In the genomic region with DNA sequence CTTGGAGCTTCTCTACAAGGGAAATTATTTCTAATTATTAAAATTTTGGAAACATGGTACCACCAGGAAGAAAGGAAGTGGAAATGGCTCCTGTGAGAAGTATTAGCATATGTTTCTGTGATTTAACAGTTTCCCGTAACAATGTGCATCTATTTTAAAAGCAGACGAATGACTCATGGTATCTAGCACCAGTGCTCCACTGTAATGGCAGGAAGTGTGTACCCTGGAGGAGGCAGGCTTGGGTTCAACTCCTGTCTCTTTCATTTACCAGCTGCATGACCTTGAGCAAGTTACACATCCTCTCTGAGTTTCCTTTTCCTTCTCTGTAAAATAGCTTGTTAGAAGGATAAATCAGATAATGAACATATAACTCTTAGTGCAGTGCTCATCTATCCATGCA, we compare ENCODE assay signal across 11 cellular contexts. TPM values are rescaled to one million over a fixed set of nuclear protein-coding genes. Genes with fewer than 3 reads are reported as not detected.
DNase-seq lines count a peak whose midpoint lies in the region; ATAC-seq and TF ChIP-seq lines count a peak whose summit lies in the region.
"Had no signal": no experiment of that assay in that cellular context is flagged by ENCODE, and none has a peak within 500 bp of the region (broad histone marks: within the 10 kb centered on the region; RNA-seq: fewer than 3 reads in every experiment).

No MANE protein-coding gene starts in this region.

- intact Hi-C loops in psoas muscle (cut with DNase I): no loop called here

- H3K27me3 ChIP-seq in psoas muscle (ENCODE audit: insufficient read depth in 3 of 3, low read length in 2 of 3): no peaks in the 10 kb centered on the region
- H3K27me3 ChIP-seq: pancreas, thyroid gland had no signal

- H3K9me3 ChIP-seq in psoas muscle: no peaks in the 10 kb centered on the region
- H3K9me3 ChIP-seq: pancreas, thyroid gland had no signal

- no peaks in the 10 kb centered on the region for H3K36me3 ChIP-seq in psoas muscle (ENCODE audit: insufficient read depth in 1 of 2, low read depth in 1 of 2)
- H3K36me3 ChIP-seq: pancreas, thyroid gland had no signal

- H3K27ac ChIP-seq in psoas muscle: peak overlapping the region; percentile 30
- H3K27ac ChIP-seq: pancreas had no signal

- H3K4me3 ChIP-seq in cardiac fibroblast (replicated peaks in 1 of 2; ENCODE audit: low read depth in 2 of 2, low read length in 2 of 2) (no peak overlapping the region), psoas muscle (no peak overlapping the region)
- H3K4me3 ChIP-seq: pancreas, thyroid gland had no signal

- peak in 2 of 4 donors; percentile 43 to 49 for ATAC-seq in psoas muscle
- ATAC-seq in GM21737 (IDR thresholded peaks at IDR 0.05; ENCODE audit: unreplicated experiment): no peak

- DNase-seq in NK-92 treated with Interleukin-12 subunit alpha and Interleukin-12 subunit beta, amount 100 ng/mL, for 24 hours (lab: John Stamatoyannopoulos, UW): peak; percentile 40
- DNase-seq in NK-92 (lab: John Stamatoyannopoulos, UW; ENCODE audit: unreplicated experiment) (no peak), NOMO-1 treated with DMSO at 0.1 percent for 48 hours (lab: John Stamatoyannopoulos, UW; ENCODE audit: unreplicated experiment) (peak; percentile 70), cardiac fibroblast (ENCODE audit: low read depth in 2 of 2) (peak; percentile 81 to 88), psoas muscle (no peak), HK-2 (ENCODE audit: unreplicated experiment) (no peak), DMS79 treated with DMSO at 0.1 percent for 48 hours (lab: John Stamatoyannopoulos, UW) (no peak)
- DNase-seq: KG1, pancreas, thyroid gland had no signal

- TF ChIP-seq CTCF in cardiac fibroblast (IDR thresholded peaks at IDR 0.05; ENCODE audit: low read depth, low read length): no peak
- TF ChIP-seq CTCF in psoas muscle (IDR thresholded peaks at IDR 0.05): no peak

- peaks cover 18% of the 10 kb centered on the region for H3K4me1 ChIP-seq in psoas muscle
- H3K4me1 ChIP-seq: pancreas had no signal

- 51 to 67% (median 56%) methylated on average over 2 of the region's 2 CpGs for WGBS in psoas muscle, 3 donors

RNA-seq across cellular contexts. Expression of a gene that starts 41.0 kb away (rescaled TPM):
- 100 to 1,000 TPM in 1 of 4 donors, 10 to 100 TPM in 3; 12.6 to 208 (median 19.0) TPM for total RNA-seq in psoas muscle
- polyA plus RNA-seq in psoas muscle: 10 to 100 TPM in 2 of 3 donors, 1 to 10 TPM in 1; 8.9 to 22.3 (median 11.2) TPM

Comparison
In these comparisons a context has a peak if more than half of its experiments do, and no peak if none do; other contexts are left out.
1. DNase-seq: peak in NK-92 treated with Interleukin-12 subunit alpha and Interleukin-12 subunit beta, amount 100 ng/mL, for 24 hours (single experiment), NOMO-1 treated with DMSO at 0.1 percent for 48 hours (single experiment) and cardiac fibroblast (2 of 2); none in NK-92 (single experiment), psoas muscle (0 of 2), HK-2 (single experiment) and DMS79 treated with DMSO at 0.1 percent for 48 hours (single experiment).